33 cellular contexts compared by ENCODE assay signal in the genomic region with DNA sequence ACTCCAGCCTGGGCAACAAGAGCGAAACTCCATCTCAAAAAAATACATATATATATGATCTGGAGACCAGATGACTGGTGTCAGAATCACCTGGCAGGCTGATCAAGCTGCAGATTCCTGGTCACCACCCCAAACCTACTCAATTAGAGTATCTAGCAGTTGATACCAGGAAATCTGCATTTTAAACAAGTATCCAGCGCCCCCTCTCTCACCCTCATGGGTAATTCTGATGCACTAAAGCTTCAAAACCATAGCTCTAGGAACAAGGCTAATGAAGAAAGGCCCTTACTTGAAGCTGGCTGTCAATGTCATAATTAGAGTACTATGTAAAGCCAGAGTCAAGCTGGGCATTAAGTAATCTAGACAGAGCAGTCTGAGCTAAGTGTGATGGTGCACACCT. TPM values are rescaled to one million over a fixed set of nuclear protein-coding genes. Genes with fewer than 3 reads are reported as not detected.
DNase-seq lines count a peak whose midpoint lies in the region; ATAC-seq, FAIRE-seq and TF ChIP-seq lines count a peak whose summit lies in the region.
"Had no signal": no experiment of that assay in that cellular context is flagged by ENCODE, and none has a peak within 500 bp of the region (broad histone marks: within the 10 kb centered on the region; RNA-seq: fewer than 3 reads in every experiment).

No MANE protein-coding gene starts in this region.

- H3K4me2 ChIP-seq in A549 = no peak overlapping the region

- H3K9me3 ChIP-seq in A549 = no peaks in the 10 kb centered on the region
- peaks cover 27% of the 10 kb centered on the region for H3K9me3 ChIP-seq in endodermal cell (ENCODE audit: control insufficient read depth, low read length)
- H3K9me3 ChIP-seq: mucosa of descending colon, testis had no signal

- no peak for TF ChIP-seq POLR2A in A549 (IDR thresholded peaks at IDR 0.05; ENCODE audit: low read length)

- H3K36me3 Mint-ChIP-seq in CD14-positive monocyte (peaks cover 67 to 84% of the 10 kb centered on the region in 2 donors), endodermal cell (ENCODE audit: low read depth) (peaks cover 71% of the 10 kb centered on the region)

- TF ChIP-seq CTCF in A549 (IDR thresholded peaks at IDR 0.05) (no peak), CD14-positive monocyte (IDR thresholded peaks at IDR 0.05) (no peak), endodermal cell (conservative IDR thresholded peaks at IDR 0.05) (peak; percentile 25), GM13977 (IDR thresholded peaks at IDR 0.05; ENCODE audit: extremely low read depth, insufficient read depth, missing control alignments) (no peak)

- in situ Hi-C loops in GM13977 (cut with MboI; ENCODE audit: low pct_unique_long_range_greater_than_20kb, low sequenced_read_pairs, unreplicated experiment) = loop anchor here (10.0 kb wide), 1 partner anchor 147 kb away; a partner anchor contains a TSS

- peaks cover 8% of the 10 kb centered on the region for H3K4me1 Mint-ChIP-seq in CD14-positive monocyte
- no peaks in the 10 kb centered on the region for H3K4me1 Mint-ChIP-seq in endodermal cell
- H3K4me1 Mint-ChIP-seq: nephron progenitor cell, WTC11 had no signal

- no peak overlapping the region for H3K4me3 ChIP-seq in A549
- no peak overlapping the region for H3K4me3 ChIP-seq in endodermal cell (ENCODE audit: low read length)
- H3K4me3 ChIP-seq: BLaER1 treated with 17β-estradiol and CSF1 and Interleukin-3, amounts not matched to agents 10 nM and 100 nM; mucosa of descending colon; testis had no signal

- H3K27ac Mint-ChIP-seq in CD14-positive monocyte (peak overlapping the region in 4 of 7 donors; percentile 66 to 84 (median 76)), endodermal cell (no peak overlapping the region)
- H3K27ac Mint-ChIP-seq: activated naive CD8-positive, alpha-beta T cell treated with anti-CD3 and anti-CD28 coated beads for 36 hours; stimulated activated naive CD8-positive, alpha-beta T cell treated with anti-CD3 and anti-CD28 coated beads, Interleukin-15, Interleukin-2, amounts not matched to agents 100 ng/mL and 50 ng/mL, for 24 hours; WTC11 had no signal

- H3K36me3 ChIP-seq in endodermal cell (ENCODE audit: control insufficient read depth, insufficient read depth, low read length) = peaks cover 73% of the 10 kb centered on the region

- H3K4me3 Mint-ChIP-seq in CD14-positive monocyte (no peak overlapping the region), endodermal cell (no peak overlapping the region)
- H3K4me3 Mint-ChIP-seq: activated naive CD8-positive, alpha-beta T cell treated with anti-CD3 and anti-CD28 coated beads for 36 hours; immature natural killer cell; nephron progenitor cell; stimulated activated naive CD8-positive, alpha-beta T cell treated with anti-CD3 and anti-CD28 coated beads, Interleukin-15, Interleukin-2, amounts not matched to agents 100 ng/mL and 50 ng/mL, for 24 hours; WTC11 had no signal

- H3K27me3 Mint-ChIP-seq in CD14-positive monocyte (ENCODE audit: low read depth in 3 of 3) (no peaks in the 10 kb centered on the region), endodermal cell (ENCODE audit: insufficient read depth) (no peaks in the 10 kb centered on the region)
- H3K27me3 Mint-ChIP-seq: activated naive CD8-positive, alpha-beta T cell treated with anti-CD3 and anti-CD28 coated beads for 36 hours; stimulated activated naive CD8-positive, alpha-beta T cell treated with anti-CD3 and anti-CD28 coated beads, Interleukin-15, Interleukin-2, amounts not matched to agents 100 ng/mL and 50 ng/mL, for 24 hours had no signal

- no peaks in the 10 kb centered on the region for H3K27me3 ChIP-seq in endodermal cell (ENCODE audit: control insufficient read depth, insufficient read depth, low read length, poor library complexity, severe bottlenecking)
- H3K27me3 ChIP-seq: BLaER1 treated with 17β-estradiol and CSF1 and Interleukin-3, amounts not matched to agents 10 nM and 100 nM; testis had no signal

- H3K9ac ChIP-seq in endodermal cell (ENCODE audit: extremely low read depth, low read length, poor library complexity, severe bottlenecking) = no peak overlapping the region

- H3K9me3 Mint-ChIP-seq in CD14-positive monocyte = no peaks in the 10 kb centered on the region
- peaks cover 20% of the 10 kb centered on the region for H3K9me3 Mint-ChIP-seq in endodermal cell
- H3K9me3 Mint-ChIP-seq: activated naive CD8-positive, alpha-beta T cell treated with anti-CD3 and anti-CD28 coated beads for 36 hours; immature natural killer cell; stimulated activated naive CD8-positive, alpha-beta T cell treated with anti-CD3 and anti-CD28 coated beads, Interleukin-15, Interleukin-2, amounts not matched to agents 100 ng/mL and 50 ng/mL, for 24 hours; WTC11 had no signal

- TF ChIP-seq RAD21 in A549 (conservative IDR thresholded peaks at IDR 0.05 in 1 of 2, IDR thresholded peaks at IDR 0.05 in 1 of 2) = no peak

- ATAC-seq in A549 (peak in 1 of 2 experiments; percentile 22; a peak in 2 of 6 replicates), GM21515 (IDR thresholded peaks at IDR 0.05; ENCODE audit: unreplicated experiment) (no peak), GM21447 (IDR thresholded peaks at IDR 0.05; ENCODE audit: unreplicated experiment) (no peak)
- ATAC-seq: left cardiac atrium, mucosa of descending colon, WTC11 had no signal

- H3K27ac ChIP-seq in A549 (no peak overlapping the region), endodermal cell (ENCODE audit: low read depth, low read length) (no peak overlapping the region)
- H3K27ac ChIP-seq: epithelial cell of prostate, testis had no signal

- H3K4me1 ChIP-seq in A549 = no peaks in the 10 kb centered on the region
- no peaks in the 10 kb centered on the region for H3K4me1 ChIP-seq in endodermal cell (ENCODE audit: control insufficient read depth, insufficient read depth, low read length)
- H3K4me1 ChIP-seq: testis had no signal

- DNase-seq in A549 (ENCODE audit: low read depth in 1 of 2, low spot score in 1 of 2) (no peak), CD14-positive monocyte (ENCODE audit: low spot score) (no peak), OCI-M1 (lab: John Stamatoyannopoulos, UW) (peak; percentile 32), endodermal cell (no peak), GM13977 (ENCODE audit: low spot score) (no peak)
- DNase-seq in activated effector memory CD4-positive, alpha-beta T cell treated with Interleukin-2 at 50 U/mL for 16 hours = no peak
- DNase-seq: activated CD4-positive, alpha-beta T cell treated with anti-CD3 and anti-CD28 coated beads, Interleukin-2, amount 50 U/mL, for 48 hours; activated naive CD8-positive, alpha-beta T cell treated with anti-CD3 and anti-CD28 coated beads for 36 hours; aorta; DMS79; effector CD4-positive, alpha-beta T cell; GDM1; GOT3; immature natural killer cell; KG1; left cardiac atrium; mucosa of descending colon; NCI-H2107; NCI-H345; NCI-H748 treated with DMSO at 0.1 percent for 48 hours; nephron progenitor cell; SIG-M5; small intestine; T1000; testis had no signal

- CTCF ChIA-PET in A549 (lab: Yijun Ruan, JAX) = interaction anchor here (0.6 to 7.9 kb wide), 6 partner anchors 8 to 150 kb away, joined by 3 to 65 read pairs (median 3); a partner anchor contains a TSS

- intact Hi-C loops in CD14-positive monocyte (cut with micrococcal nuclease) = no loop called here

- no peak for FAIRE-seq in A549 (lab: Jason Lieb, UNC)
- FAIRE-seq: colon, RCC 7860, small intestine had no signal

- no peak for TF ChIP-seq EP300 in A549 (IDR thresholded peaks at IDR 0.05)

- POLR2A ChIA-PET in A549 (lab: Yijun Ruan, JAX) = interaction anchor here (1.1 to 2.5 kb wide), 2 partner anchors 9 to 148 kb away, joined by 3 to 7 read pairs; a partner anchor contains a TSS

- WGBS in A549 (ENCODE audit: missing lambda C conversion rate) = 80% methylated on average over 2 of the region's 2 CpGs
- whole genome bisulfite sequencing in endodermal cell (ENCODE audit: insufficient coverage in 1 of 2, insufficient read length in 1 of 2), 2 experiments = 93 to 100% methylated on average over 1 to 2 of the region's 2 CpGs

TF ChIP-seq in A549, 52 proteins besides CTCF, POLR2A, EP300 and RAD21:
- TF ChIP-seq SMC3 (IDR thresholded peaks at IDR 0.05) (0 out of 3 replicates have a peak, but pooled peaks have one; percentile 10), EHF (CRISPR knock-in tag; IDR thresholded peaks at IDR 0.05) (no peak), NFE2L2 (conservative IDR thresholded peaks at IDR 0.05; ENCODE audit: low read length) (no peak)

RNA-seq across cellular contexts. Expression of a gene that starts 25.0 kb away (rescaled TPM):
- polyA plus RNA-seq in A549 (2011; rRNA removed) (86.8 and 134 TPM in 2 replicates), A549 (2017; fragmentation: RNase III; extraction: RNeasy Plus Mini Kit Qiagen cat#74134 plus additional on column Dnase treatment) (284 to 310 TPM (median 304 TPM) in 3 replicates), CD14-positive monocyte (100 to 1,000 TPM; 178 to 194 TPM)
- polyA plus RNA-seq in A549 (2012; cell fraction: cytosol; rRNA removed) = 207 and 256 TPM in 2 replicates
- 280 and 285 TPM in 2 replicates for polyA plus RNA-seq in A549 (2012; cell fraction: nucleus; rRNA removed)
- 92.8 and 115 TPM in 2 replicates for polyA minus RNA-seq in A549 (2011; rRNA and poly(A)+ RNA removed)
- 100 to 1,000 TPM; 344 to 357 TPM for total RNA-seq in endodermal cell
- polyA plus RNA-seq in endodermal cell (2013, experiment 1 of 2) = 354 TPM
- 313 TPM for polyA plus RNA-seq in endodermal cell (2013, experiment 2 of 2)
